Comparison of ENCODE assay signal across 17 cellular contexts in the genomic region with DNA sequence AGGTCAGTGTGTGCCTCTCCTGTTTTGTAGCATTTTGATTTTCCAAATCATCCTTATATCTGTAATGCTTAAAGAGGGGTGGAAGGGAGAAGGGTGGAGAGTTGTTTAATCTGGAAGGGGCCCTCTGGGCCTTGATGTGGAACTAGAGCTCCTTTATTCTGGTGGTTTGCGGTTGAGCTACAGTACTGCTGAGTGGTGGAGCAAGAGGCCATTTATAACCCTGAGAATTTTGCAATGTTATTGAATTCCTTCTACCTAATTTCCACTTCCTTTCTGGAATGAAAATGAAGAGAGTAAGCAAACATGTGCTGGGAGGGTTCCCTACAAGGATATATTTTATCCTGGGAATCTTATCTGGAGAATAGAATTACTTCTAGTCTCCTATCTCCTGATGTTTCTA. TPM values are rescaled to one million over a fixed set of nuclear protein-coding genes. Genes with fewer than 3 reads are reported as not detected.
DNase-seq lines count a peak whose midpoint lies in the region; ATAC-seq and TF ChIP-seq lines count a peak whose summit lies in the region.
"Had no signal": no experiment of that assay in that cellular context is flagged by ENCODE, and none has a peak within 500 bp of the region (broad histone marks: within the 10 kb centered on the region; RNA-seq: fewer than 3 reads in every experiment).

No MANE protein-coding gene starts in this region.

- DNase-seq in DND-41 (peak; percentile 43), M059J (ENCODE audit: low read depth) (peak; percentile 18), SIG-M5 (lab: John Stamatoyannopoulos, UW) (peak; percentile 27), foreskin melanocyte (peak; percentile 14), SHP77 treated with DMSO at 0.1 percent for 48 hours (lab: John Stamatoyannopoulos, UW) (no peak), NCI-H2227 treated with DMSO at 0.1 percent for 48 hours (lab: John Stamatoyannopoulos, UW) (no peak), dorsolateral prefrontal cortex (no peak)
- DNase-seq: activated CD4-positive, alpha-beta T cell treated with anti-CD3 and anti-CD28 coated beads for 1 hour; activated gamma-delta T cell; COR-L47; HFFc6; left ventricle myocardium superior; NCI-H1436; stimulated activated CD4-positive, alpha-beta T cell treated with anti-CD3 and anti-CD28 coated beads, Interleukin-4, amount 100 ng/mL, for 24 hours; stimulated activated CD8-positive, alpha-beta memory T cell treated with anti-CD3 and anti-CD28 coated beads, Interleukin-4, amount 100 ng/mL, for 48 hours; T-helper 17 cell had no signal

- H3K4me1 ChIP-seq in DND-41 (ENCODE audit: insufficient read depth, low read length): peaks cover 24% of the 10 kb centered on the region

- no peak overlapping the region for H3K4me3 ChIP-seq in DND-41 (ENCODE audit: low read depth in 1 of 2, low read length in 2 of 2)
- no peak overlapping the region for H3K4me3 ChIP-seq in dorsolateral prefrontal cortex

- H3K9me3 ChIP-seq in DND-41 (ENCODE audit: insufficient read depth, low read length, severe bottlenecking): no peaks in the 10 kb centered on the region

- no peak overlapping the region for H3K27ac ChIP-seq in DND-41 (ENCODE audit: low read length)
- H3K27ac ChIP-seq in dorsolateral prefrontal cortex: no peak overlapping the region

- H3K9ac ChIP-seq in DND-41 (ENCODE audit: low read depth, low read length): no peak overlapping the region

- intact Hi-C loops in dorsolateral prefrontal cortex (cut with DNase I): no loop called here

- H3K79me2 ChIP-seq in DND-41 (ENCODE audit: insufficient read depth, low read length): no peaks in the 10 kb centered on the region

- H3K4me2 ChIP-seq in DND-41 (ENCODE audit: insufficient read depth, low read length): no peak overlapping the region

- H3K36me3 ChIP-seq in DND-41 (ENCODE audit: insufficient read depth, low read length): no peaks in the 10 kb centered on the region

- no peak overlapping the region for H2AFZ ChIP-seq in DND-41 (ENCODE audit: low read depth, low read length)

- peaks cover 19% of the 10 kb centered on the region for H3K27me3 ChIP-seq in DND-41 (ENCODE audit: insufficient read depth, low read length, poor library complexity)
- H3K27me3 ChIP-seq in dorsolateral prefrontal cortex: peaks cover 0 to 28% (median 0%) of the 10 kb centered on the region in 45 donors

- ATAC-seq in DND-41 (ENCODE audit: insufficient read depth, low read depth) (peak; percentile 95), GM19328 (IDR thresholded peaks at IDR 0.05; ENCODE audit: unreplicated experiment) (no peak)
- ATAC-seq: left ventricle myocardium superior, T-helper 17 cell had no signal

- H4K20me1 ChIP-seq in DND-41 (ENCODE audit: insufficient read depth, low read length): no peaks in the 10 kb centered on the region

- TF ChIP-seq CTCF in DND-41 (IDR thresholded peaks at IDR 0.05; ENCODE audit: borderline replicate concordance, extremely low read depth, low read length, poor library complexity, severe bottlenecking) (no peak), dorsolateral prefrontal cortex (IDR thresholded peaks at IDR 0.05 in 54 of 56, conservative IDR thresholded peaks at IDR 0.05 in 2 of 56; ENCODE audit: low read depth in 1 of 56, partially characterized antibody in 56 of 56) (no peak)

RNA-seq across cellular contexts. Expression of a gene that starts 35.3 kb away (rescaled TPM):
- 20.2 and 20.8 TPM in 2 replicates for total RNA-seq in M059J (2014; rRNA removed; shearing (Covaris generic))
- 10 to 100 TPM; 15.4 to 49.6 (median 31.7) TPM for total RNA-seq in dorsolateral prefrontal cortex

Comparison
In these comparisons a context has a peak if more than half of its experiments do, and no peak if none do; other contexts are left out.
1. DNase-seq: peak in DND-41 (single experiment), M059J (single experiment), SIG-M5 (single experiment) and foreskin melanocyte (single experiment); none in SHP77 treated with DMSO at 0.1 percent for 48 hours (single experiment), NCI-H2227 treated with DMSO at 0.1 percent for 48 hours (single experiment) and dorsolateral prefrontal cortex (0 of 10).